Comparison of ENCODE assay signal across 2 cellular contexts in the genomic region with DNA sequence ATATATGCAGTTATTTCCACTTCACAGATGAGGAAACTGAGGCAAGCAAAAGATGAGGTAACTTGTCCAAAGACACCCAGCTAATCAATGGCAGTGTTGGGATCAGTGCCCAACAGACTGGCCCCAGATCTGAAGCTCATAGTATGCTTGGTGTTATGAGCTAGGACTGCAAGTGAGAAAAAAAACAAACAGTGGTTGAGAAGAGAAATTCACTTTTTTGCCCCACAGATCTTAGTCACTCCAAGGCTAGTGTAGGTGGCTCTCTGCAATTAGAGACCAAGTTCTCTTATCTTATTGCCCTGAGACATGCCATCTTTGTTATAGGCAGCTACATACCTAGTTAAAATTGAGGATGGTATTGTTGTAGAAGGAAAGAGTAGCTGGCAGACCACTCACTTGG.
TF ChIP-seq lines count a peak whose summit lies in the region.

No MANE protein-coding gene starts in this region.

TF ChIP-seq in GM12878, 131 proteins besides CTCF, POLR2A, EP300 and RAD21:
- no peak for TF ChIP-seq BACH1 (IDR thresholded peaks at IDR 0.05; ENCODE audit: borderline replicate concordance)
- TF ChIP-seq, protein P1, sequence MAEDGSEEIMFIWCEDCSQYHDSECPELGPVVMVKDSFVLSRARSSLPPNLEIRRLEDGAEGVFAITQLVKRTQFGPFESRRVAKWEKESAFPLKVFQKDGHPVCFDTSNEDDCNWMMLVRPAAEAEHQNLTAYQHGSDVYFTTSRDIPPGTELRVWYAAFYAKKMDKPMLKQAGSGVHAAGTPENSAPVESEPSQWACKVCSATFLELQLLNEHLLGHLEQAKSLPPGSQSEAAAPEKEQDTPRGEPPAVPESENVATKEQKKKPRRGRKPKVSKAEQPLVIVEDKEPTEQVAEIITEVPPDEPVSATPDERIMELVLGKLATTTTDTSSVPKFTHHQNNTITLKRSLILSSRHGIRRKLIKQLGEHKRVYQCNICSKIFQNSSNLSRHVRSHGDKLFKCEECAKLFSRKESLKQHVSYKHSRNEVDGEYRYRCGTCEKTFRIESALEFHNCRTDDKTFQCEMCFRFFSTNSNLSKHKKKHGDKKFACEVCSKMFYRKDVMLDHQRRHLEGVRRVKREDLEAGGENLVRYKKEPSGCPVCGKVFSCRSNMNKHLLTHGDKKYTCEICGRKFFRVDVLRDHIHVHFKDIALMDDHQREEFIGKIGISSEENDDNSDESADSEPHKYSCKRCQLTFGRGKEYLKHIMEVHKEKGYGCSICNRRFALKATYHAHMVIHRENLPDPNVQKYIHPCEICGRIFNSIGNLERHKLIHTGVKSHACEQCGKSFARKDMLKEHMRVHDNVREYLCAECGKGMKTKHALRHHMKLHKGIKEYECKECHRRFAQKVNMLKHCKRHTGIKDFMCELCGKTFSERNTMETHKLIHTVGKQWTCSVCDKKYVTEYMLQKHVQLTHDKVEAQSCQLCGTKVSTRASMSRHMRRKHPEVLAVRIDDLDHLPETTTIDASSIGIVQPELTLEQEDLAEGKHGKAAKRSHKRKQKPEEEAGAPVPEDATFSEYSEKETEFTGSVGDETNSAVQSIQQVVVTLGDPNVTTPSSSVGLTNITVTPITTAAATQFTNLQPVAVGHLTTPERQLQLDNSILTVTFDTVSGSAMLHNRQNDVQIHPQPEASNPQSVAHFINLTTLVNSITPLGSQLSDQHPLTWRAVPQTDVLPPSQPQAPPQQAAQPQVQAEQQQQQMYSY (CRISPR knock-in tag; IDR thresholded peaks at IDR 0.05) = no peak
- TF ChIP-seq CBFB (IDR thresholded peaks at IDR 0.05; ENCODE audit: low read depth) = no peak
- no peak for TF ChIP-seq CBX5 (IDR thresholded peaks at IDR 0.05; ENCODE audit: low read depth)

TF ChIP-seq in GM23338, 12 proteins besides CTCF, POLR2A, EP300 and RAD21:
- no peak for TF ChIP-seq ZNF114 (CRISPR knock-in tag; IDR thresholded peaks at IDR 0.05)
